8 cellular contexts compared by ENCODE assay signal in genomic region chr6:166786704-166787293, GRCh38.
DNase-seq lines count a peak whose midpoint lies in the region; ATAC-seq and TF ChIP-seq lines count a peak whose summit lies in the region.

No MANE protein-coding gene starts in this region.

- ATAC-seq in GM21825 (IDR thresholded peaks at IDR 0.05; ENCODE audit: unreplicated experiment), result no peak

- intact Hi-C loops in esophagus squamous epithelium (cut with DNase I), result loop anchor here (5.0 kb wide), 1 partner anchor 356 kb away; no protein-coding TSS in a partner anchor

- peaks cover 13% of the 10 kb centered on the region for H3K27me3 Mint-ChIP-seq in nephron progenitor cell (ENCODE audit: low read depth, poor library complexity)

- H3K9me3 Mint-ChIP-seq in nephron progenitor cell, result peaks cover 31% of the 10 kb centered on the region

- H3K4me3 Mint-ChIP-seq in nephron progenitor cell, result no peak overlapping the region

- WGBS in esophagus squamous epithelium, 2 donors, result 0 to 4% methylated on average over 3 of the region's 3 CpGs

- no peak overlapping the region for H3K4me3 ChIP-seq in esophagus squamous epithelium

- no peaks in the 10 kb centered on the region for H3K4me1 Mint-ChIP-seq in nephron progenitor cell

- H3K27me3 ChIP-seq in esophagus squamous epithelium, result no peaks in the 10 kb centered on the region

- no peak overlapping the region for H3K27ac Mint-ChIP-seq in nephron progenitor cell

- H3K36me3 Mint-ChIP-seq in nephron progenitor cell (ENCODE audit: low read depth), result no peaks in the 10 kb centered on the region

- H3K36me3 ChIP-seq in esophagus squamous epithelium, result no peaks in the 10 kb centered on the region

- TF ChIP-seq POLR2A in esophagus squamous epithelium (IDR thresholded peaks at IDR 0.05), result no peak

- peak; percentile 69 for DNase-seq in AG20443 (ENCODE audit: low spot score)
- peak; percentile 33 for DNase-seq in NCI-H1048 (lab: John Stamatoyannopoulos, UW)
- peak; percentile 31 for DNase-seq in SKM-1 (lab: John Stamatoyannopoulos, UW; ENCODE audit: unreplicated experiment)
- DNase-seq in esophagus squamous epithelium (lab: John Stamatoyannopoulos, UW), result no peak
- no peak for DNase-seq in nephron progenitor cell
- DNase-seq in activated gamma-delta T cell treated with Interleukin-2 at 50 U/mL for 16 hours, result no peak

- peak; percentile 43; the same call in 1 of the 2 replicates for TF ChIP-seq CTCF in GM12874 (IDR thresholded peaks at IDR 0.05; ENCODE audit: insufficient read depth, low read depth, low read length)
- peak; percentile 55 to 85 (median 72) for TF ChIP-seq CTCF in esophagus squamous epithelium (IDR thresholded peaks at IDR 0.05)
- TF ChIP-seq CTCF in nephron progenitor cell (IDR thresholded peaks at IDR 0.05), result peak; percentile 79

- H3K9me3 ChIP-seq in esophagus squamous epithelium, result no peaks in the 10 kb centered on the region

- no peak overlapping the region for H3K27ac ChIP-seq in esophagus squamous epithelium

- no peaks in the 10 kb centered on the region for H3K4me1 ChIP-seq in esophagus squamous epithelium

Comparison
In these comparisons a context has a peak if more than half of its experiments do, and no peak if none do; other contexts are left out.
1. DNase-seq: peak in AG20443 (single experiment), NCI-H1048 (single experiment) and SKM-1 (single experiment); none in esophagus squamous epithelium (single experiment), nephron progenitor cell (single experiment) and activated gamma-delta T cell treated with Interleukin-2 at 50 U/mL for 16 hours (single experiment).
2. Peak in every context shown above with its lines, with median percentiles within 50 percentile points of each other: CTCF ChIP-seq.